ENCODE assay signal across 1 cellular context in genomic region chr19:48760514-48761221, GRCh38.
TF ChIP-seq lines count a peak whose summit lies in the region.

No MANE protein-coding gene starts in this region.

TF ChIP-seq in endothelial cell of umbilical vein, 7 proteins besides CTCF, POLR2A, EP300 and RAD21:
- TF ChIP-seq POLR2AphosphoS5 (IDR thresholded peaks at IDR 0.05; ENCODE audit: insufficient read depth, low read depth, low read length) (no peak), MAX (IDR thresholded peaks at IDR 0.05; ENCODE audit: insufficient read depth, insufficient read length) (no peak), EZH2 (IDR thresholded peaks at IDR 0.05; ENCODE audit: borderline replicate concordance, low read depth, low read length, severe bottlenecking) (no peak), MYC (IDR thresholded peaks at IDR 0.05; ENCODE audit: low read depth, low read length) (no peak), GATA2 (IDR thresholded peaks at IDR 0.05; ENCODE audit: insufficient read depth, insufficient read length, low read depth, low read length) (no peak), FOS (IDR thresholded peaks at IDR 0.05; ENCODE audit: borderline replicate concordance, insufficient read depth, low read length) (no peak), JUN (IDR thresholded peaks at IDR 0.05; ENCODE audit: borderline replicate concordance, insufficient read depth, insufficient read length, low read depth) (no peak)
